ENCODE assay signal across 8 cellular contexts in genomic region chr16:84144859-84145639, GRCh38. TPM values are rescaled to one million over a fixed set of nuclear protein-coding genes. Genes with fewer than 3 reads are reported as not detected.
DNase-seq lines count a peak whose midpoint lies in the region; ATAC-seq, FAIRE-seq and TF ChIP-seq lines count a peak whose summit lies in the region.

TSS of gene DNAAF1 (plus strand) at chr16:84145308. CDS start at chr16:84145441, 133 bp downstream.
TSS of gene HSDL1 (minus strand) at chr16:84145177. CDS start at chr16:84131321, 13,856 bp downstream.

- no peaks in the 10 kb centered on the region for H3K9me3 ChIP-seq in right cardiac atrium (ENCODE audit: control insufficient read depth, low read length)

- no peaks in the 10 kb centered on the region for H3K4me1 ChIP-seq in right cardiac atrium (ENCODE audit: control insufficient read depth, insufficient read depth, low read length)

- intact Hi-C loops in right cardiac atrium (cut with DNase I): no loop called here

- under 1% methylated on average over 89 of the region's 89 CpGs for WGBS in right cardiac atrium

- H3K4me3 ChIP-seq in NB4 (ENCODE audit: low read depth, low read length): peak within 1 kb of the TSS; percentile 78
- peak within 1 kb of the TSS; percentile 96 for H3K4me3 ChIP-seq in right cardiac atrium (ENCODE audit: low read length)

- peak; percentile 91 for FAIRE-seq in urothelium cell line (lab: Jason Lieb, UNC)

- TF ChIP-seq POLR2A in NB4 (IDR thresholded peaks at IDR 0.05; ENCODE audit: extremely low read depth, insufficient read length): peak; percentile 68

- H3K27ac ChIP-seq in right cardiac atrium (ENCODE audit: low read length): peak within 1 kb of the TSS; percentile 53

- ATAC-seq in HG02571 (IDR thresholded peaks at IDR 0.05; ENCODE audit: unreplicated experiment) (peak; percentile 71), right cardiac atrium (peak; percentile 96)

- TF ChIP-seq CTCF in GM12872 (IDR thresholded peaks at IDR 0.05; ENCODE audit: insufficient read depth, low read depth, low read length) (0 out of 3 replicates have a peak, but pooled peaks have one; percentile 10), NB4 (IDR thresholded peaks at IDR 0.05; ENCODE audit: low read depth, low read length) (no peak)

- DNase-seq in NB4 (ENCODE audit: low read depth) (peak; percentile 89), T-helper 1 cell (peak; percentile 85 to 96 (median 91)), amniotic stem cell (lab: John Stamatoyannopoulos, UW) (peak; percentile 53), right cardiac atrium (peak; percentile 89 to 97 (median 96)), pulmonary artery endothelial cell (ENCODE audit: low read depth, low spot score) (peak; percentile 8), urothelium cell line (ENCODE audit: low spot score) (peak; percentile 98)

- H3K27me3 ChIP-seq in right cardiac atrium (ENCODE audit: control insufficient read depth, insufficient read depth): no peaks in the 10 kb centered on the region

RNA-seq across cellular contexts. Expression of gene DNAAF1, which starts in this region (rescaled TPM):
- total RNA-seq in right cardiac atrium (under 1 TPM in 2 of 4 donors, not detected in 2; 0.14 to 0.28 TPM), pulmonary artery endothelial cell (under 0.01 and 0.07 TPM in 2 replicates)
- 0.68 TPM for polyA plus RNA-seq in right cardiac atrium

RNA-seq across cellular contexts. Expression of gene HSDL1, which starts in this region (rescaled TPM):
- total RNA-seq in right cardiac atrium (10 to 100 TPM; 19.8 to 34.8 (median 26.5) TPM), pulmonary artery endothelial cell (25.6 and 30.1 TPM in 2 replicates)
- polyA plus RNA-seq in right cardiac atrium: 15.0 TPM

Comparison
In these comparisons a context has a peak if more than half of its experiments do, and no peak if none do; other contexts are left out.
1. Peak in every context shown above with its lines: DNase-seq, ATAC-seq, H3K4me3 ChIP-seq and H3K27ac ChIP-seq.
2. DNase-seq: peak in every context shown above with its lines; median percentile 98 in urothelium cell line; 96 in right cardiac atrium; 91 in T-helper 1 cell; 89 in NB4; 53 in amniotic stem cell; 8 in pulmonary artery endothelial cell.